29 cellular contexts compared by ENCODE assay signal in the genomic region with DNA sequence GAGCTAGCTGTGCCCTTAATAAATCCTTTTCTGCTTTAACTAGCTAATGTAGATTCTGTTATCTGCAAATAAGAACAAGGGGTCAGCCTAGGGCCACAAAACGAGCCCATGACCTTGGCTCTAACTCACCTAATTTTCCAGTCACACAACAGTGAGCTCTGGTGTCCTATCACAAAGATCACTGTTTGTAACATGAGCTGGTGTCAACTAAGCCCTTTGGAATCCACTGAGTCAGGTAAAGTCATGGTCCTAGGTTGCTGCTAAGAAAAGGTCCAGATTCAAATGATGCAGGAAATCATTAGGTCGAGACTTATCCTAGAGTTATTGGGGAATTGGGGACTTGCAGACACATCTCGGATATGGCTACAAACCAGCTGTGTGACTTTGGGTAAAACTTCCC. TPM values are rescaled to one million over a fixed set of nuclear protein-coding genes. Genes with fewer than 3 reads are reported as not detected.
DNase-seq lines count a peak whose midpoint lies in the region; ATAC-seq, FAIRE-seq and TF ChIP-seq lines count a peak whose summit lies in the region.
"Had no signal": no experiment of that assay in that cellular context is flagged by ENCODE, and none has a peak within 500 bp of the region (broad histone marks: within the 10 kb centered on the region; RNA-seq: fewer than 3 reads in every experiment).

No MANE protein-coding gene starts in this region.

- no peaks in the 10 kb centered on the region for H3K4me1 ChIP-seq in mesenchymal stem cell (ENCODE audit: control insufficient read depth, insufficient read depth, low read depth, low read length)
- H3K4me1 ChIP-seq: suprapubic skin had no signal

- H3K14ac ChIP-seq in mesenchymal stem cell (ENCODE audit: low read length in 2 of 2) = no peak overlapping the region

- no peaks in the 10 kb centered on the region for H3K27me3 ChIP-seq in bronchial epithelial cell (ENCODE audit: control insufficient read depth, insufficient read depth, low read length)
- H3K27me3 ChIP-seq in mesenchymal stem cell (ENCODE audit: control insufficient read depth in 1 of 2, insufficient read depth in 1 of 2, low read length in 2 of 2) = peaks cover 0 to 16% of the 10 kb centered on the region in 2 experiments
- H3K27me3 ChIP-seq: dorsolateral prefrontal cortex, vagina had no signal

- no peak overlapping the region for H4K8ac ChIP-seq in mesenchymal stem cell (ENCODE audit: low read length)

- H3K9me3 Mint-ChIP-seq in stimulated activated memory B cell treated with anti-CD40 and anti-IgM and Interleukin-4, amounts not matched to agents 10 μg/mL and 1 μg/mL and 100 μg/mL, for 72 hours = no peaks in the 10 kb centered on the region
- H3K9me3 Mint-ChIP-seq: activated T-cell treated with anti-CD3 and anti-CD28 coated beads, Interleukin-2, amount 50 U/mL, for 4 hours; central memory CD8-positive, alpha-beta T cell had no signal

- in situ Hi-C loops in Caki2 (cut with HindIII; ENCODE audit: low pct_unique_long_range_greater_than_20kb, low sequenced_read_pairs) = no loop called here

- H4K91ac ChIP-seq in mesenchymal stem cell (ENCODE audit: low read length) = no peak overlapping the region

- H3K27me3 Mint-ChIP-seq in stimulated activated memory B cell treated with anti-CD40 and anti-IgM and Interleukin-4, amounts not matched to agents 10 μg/mL and 1 μg/mL and 100 μg/mL, for 72 hours = no peaks in the 10 kb centered on the region
- H3K27me3 Mint-ChIP-seq: central memory CD8-positive, alpha-beta T cell had no signal

- no peak overlapping the region for H3K4ac ChIP-seq in mesenchymal stem cell (ENCODE audit: low read depth in 1 of 2, low read length in 2 of 2)

- H3K4me3 Mint-ChIP-seq in stimulated activated memory B cell treated with anti-CD40 and anti-IgM and Interleukin-4, amounts not matched to agents 10 μg/mL and 1 μg/mL and 100 μg/mL, for 72 hours = no peak overlapping the region
- H3K4me3 Mint-ChIP-seq: activated T-cell treated with anti-CD3 and anti-CD28 coated beads, Interleukin-2, amount 50 U/mL, for 4 hours; central memory CD8-positive, alpha-beta T cell had no signal

- no peak overlapping the region for H3K23ac ChIP-seq in mesenchymal stem cell (ENCODE audit: low read length in 2 of 2)

- no peaks in the 10 kb centered on the region for H3K36me3 Mint-ChIP-seq in stimulated activated memory B cell treated with anti-CD40 and anti-IgM and Interleukin-4, amounts not matched to agents 10 μg/mL and 1 μg/mL and 100 μg/mL, for 72 hours

- no peak overlapping the region for H2BK120ac ChIP-seq in mesenchymal stem cell (ENCODE audit: low read depth, low read length)

- H3K27ac ChIP-seq in mesenchymal stem cell (ENCODE audit: low read length, poor library complexity, severe bottlenecking) = no peak overlapping the region
- H3K27ac ChIP-seq: left ventricle myocardium inferior, suprapubic skin, vagina had no signal

- peak overlapping the region in 1 of 2 experiments; percentile 32 for H2BK12ac ChIP-seq in mesenchymal stem cell (ENCODE audit: low read length in 2 of 2)

- H2AK5ac ChIP-seq in mesenchymal stem cell (ENCODE audit: low read length, severe bottlenecking) = no peak overlapping the region

- H3K36me3 ChIP-seq in bronchial epithelial cell (ENCODE audit: control insufficient read depth, insufficient read depth, low read length) = no peaks in the 10 kb centered on the region
- no peaks in the 10 kb centered on the region for H3K36me3 ChIP-seq in mesenchymal stem cell (ENCODE audit: control insufficient read depth in 1 of 2, insufficient read depth in 2 of 2, low read depth in 1 of 2, low read length in 2 of 2)
- H3K36me3 ChIP-seq: left ventricle myocardium inferior, suprapubic skin, vagina had no signal

- no peak overlapping the region for H2BK15ac ChIP-seq in mesenchymal stem cell (ENCODE audit: low read depth, poor library complexity, severe bottlenecking)

- peak; percentile 11 for DNase-seq in Caki2 (ENCODE audit: low read depth)
- peak; percentile 92 for DNase-seq in M059J (ENCODE audit: low read depth)
- DNase-seq in bronchial epithelial cell (ENCODE audit: low read depth) = peak; percentile 64
- peak; percentile 5 for DNase-seq in mesenchymal stem cell
- no peak for DNase-seq in globus pallidus (ENCODE audit: low spot score)
- DNase-seq in activated CD8-positive, alpha-beta memory T cell treated with anti-CD3 and anti-CD28 coated beads for 24 hours = no peak
- DNase-seq: activated CD4-positive, CD25-positive, alpha-beta regulatory T cell treated with anti-CD3 and anti-CD28 coated beads, Interleukin-2, amount 50 U/mL, for 72 hours; activated naive CD4-positive, alpha-beta T cell treated with Interleukin-2 at 50 U/mL for 16 hours; activated T-cell treated with anti-CD3 and anti-CD28 coated beads, Interleukin-2, amount 50 U/mL, for 4 hours; C1 segment of cervical spinal cord; dorsolateral prefrontal cortex; left ventricle myocardium inferior; mucosa of descending colon; NCI-H1092; NCI-H2029 treated with DMSO at 0.1 percent for 48 hours; NK-92 treated with Interleukin-12 subunit alpha and Interleukin-12 subunit beta, amount 100 ng/mL, for 24 hours; stimulated activated CD4-positive, alpha-beta T cell treated with anti-CD3 and anti-CD28 coated beads, Interleukin-12 subunit alpha, Interleukin-12 subunit beta, amount 100 ng/mL, for 4 hours; stimulated activated CD8-positive, alpha-beta memory T cell treated with anti-CD3 and anti-CD28 coated beads, Interleukin-4, amount 100 ng/mL, for 48 hours; T1000 had no signal

- TF ChIP-seq CTCF in bronchial epithelial cell (IDR thresholded peaks at IDR 0.05; ENCODE audit: insufficient read depth, low read length, severe bottlenecking) = no peak

- H3K9me3 ChIP-seq in mesenchymal stem cell (ENCODE audit: control insufficient read depth, low read length) = no peaks in the 10 kb centered on the region
- H3K9me3 ChIP-seq: left ventricle myocardium inferior, mucosa of descending colon, suprapubic skin, vagina had no signal

- H3K4me3 ChIP-seq in bronchial epithelial cell (ENCODE audit: low read depth, low read length) (no peak overlapping the region), mesenchymal stem cell (ENCODE audit: insufficient read depth in 1 of 2, low read depth in 1 of 2, low read length in 2 of 2) (no peak overlapping the region)
- H3K4me3 ChIP-seq: dorsolateral prefrontal cortex, left ventricle myocardium inferior, mucosa of descending colon, suprapubic skin, vagina had no signal

- H3K79me1 ChIP-seq in mesenchymal stem cell (replicated peaks; ENCODE audit: low read length, poor library complexity, severe bottlenecking) = no peaks in the 10 kb centered on the region

- H3K4me2 ChIP-seq in mesenchymal stem cell (ENCODE audit: low read length, poor library complexity, severe bottlenecking) = no peak overlapping the region

- WGBS in mesenchymal stem cell = 66% methylated on average over 3 of the region's 3 CpGs

- no peak overlapping the region for H3K9ac ChIP-seq in mesenchymal stem cell (ENCODE audit: low read length)

- ATAC-seq in stimulated activated memory B cell treated with anti-CD40 and anti-IgM and Interleukin-4, amounts not matched to agents 10 μg/mL and 1 μg/mL and 100 μg/mL, for 72 hours = no peak
- ATAC-seq in HG03432 (IDR thresholded peaks at IDR 0.05; ENCODE audit: unreplicated experiment) = no peak
- ATAC-seq: activated T-cell treated with anti-CD3 and anti-CD28 coated beads, Interleukin-2, amount 50 U/mL, for 4 hours; mucosa of descending colon had no signal

- peak; percentile 82 for FAIRE-seq in bronchial epithelial cell (lab: Jason Lieb, UNC)
- FAIRE-seq: D721Med, GM18507 had no signal

- H2BK5ac ChIP-seq in mesenchymal stem cell (ENCODE audit: low read depth, low read length, poor library complexity, severe bottlenecking) = no peak overlapping the region

- H2AFZ ChIP-seq in mesenchymal stem cell (ENCODE audit: low read depth, low read length) = no peak overlapping the region

- no peak overlapping the region for H3K27ac Mint-ChIP-seq in stimulated activated memory B cell treated with anti-CD40 and anti-IgM and Interleukin-4, amounts not matched to agents 10 μg/mL and 1 μg/mL and 100 μg/mL, for 72 hours

- peak overlapping the region in 1 of 2 experiments; percentile 0 for H3K18ac ChIP-seq in mesenchymal stem cell (ENCODE audit: low read depth in 1 of 2, low read length in 2 of 2)

- H3K4me1 Mint-ChIP-seq in stimulated activated memory B cell treated with anti-CD40 and anti-IgM and Interleukin-4, amounts not matched to agents 10 μg/mL and 1 μg/mL and 100 μg/mL, for 72 hours = no peaks in the 10 kb centered on the region
- H3K4me1 Mint-ChIP-seq: central memory CD8-positive, alpha-beta T cell had no signal

RNA-seq across cellular contexts. Expression of gene ST8SIA5, which starts 49.9 kb away (rescaled TPM):
- not detected in 2 replicates for total RNA-seq in Caki2 (2014; rRNA removed; shearing (Covaris generic); ENCODE audit: low replicate concordance)
- total RNA-seq in M059J (2014; rRNA removed; shearing (Covaris generic)) = 9.8 and 12.2 TPM in 2 replicates
- 0.13 TPM in 1 of 2 replicates, not detected in the other for total RNA-seq in bronchial epithelial cell
- 0.62 TPM for polyA plus RNA-seq in mesenchymal stem cell (2013, experiment 1 of 2)
- 0.66 TPM for polyA plus RNA-seq in mesenchymal stem cell (2013, experiment 2 of 2)
- total RNA-seq: NCI-H460, pulmonary artery endothelial cell, suprapubic skin, vagina had no signal

RNA-seq across cellular contexts. Expression of gene LOXHD1, which starts 49.9 kb away (rescaled TPM):
- not detected in 2 replicates for total RNA-seq in Caki2 (2014; rRNA removed; shearing (Covaris generic); ENCODE audit: low replicate concordance)
- total RNA-seq in M059J (2014; rRNA removed; shearing (Covaris generic)) = not detected in 2 replicates
- total RNA-seq in bronchial epithelial cell = not detected in 2 replicates
- not detected for polyA plus RNA-seq in mesenchymal stem cell (2013, experiment 1 of 2)
- polyA plus RNA-seq in mesenchymal stem cell (2013, experiment 2 of 2) = not detected
- total RNA-seq: activated T-cell treated with anti-CD3 and anti-CD28 coated beads, Interleukin-2, amount 50 U/mL, for 4 hours; NCI-H460; pulmonary artery endothelial cell; vagina had no signal
- polyA plus RNA-seq: neural cell had no signal

Comparison
In these comparisons a context has a peak if more than half of its experiments do, and no peak if none do; other contexts are left out.
1. DNase-seq: peak in Caki2 (single experiment), M059J (single experiment), bronchial epithelial cell (single experiment) and mesenchymal stem cell (single experiment); none in globus pallidus (single experiment) and activated CD8-positive, alpha-beta memory T cell treated with anti-CD3 and anti-CD28 coated beads for 24 hours (single experiment).